In genomic region chr6:13355043-13355945, GRCh38 we compare ENCODE assay signal across 7 cellular contexts. TPM values are rescaled to one million over a fixed set of nuclear protein-coding genes. Genes with fewer than 3 reads are reported as not detected.
DNase-seq lines count a peak whose midpoint lies in the region; ATAC-seq and TF ChIP-seq lines count a peak whose summit lies in the region.

No MANE protein-coding gene starts in this region.

- H3K36me3 ChIP-seq in Peyer's patch (no peaks in the 10 kb centered on the region), tibial artery (peaks cover 0 to 5% (median 0%) of the 10 kb centered on the region in 3 donors)
- H3K36me3 ChIP-seq in naive thymus-derived CD4-positive, alpha-beta T cell (ENCODE audit: control insufficient read depth in 2 of 3, insufficient read depth in 3 of 3, low read length in 3 of 3) = no peaks in the 10 kb centered on the region

- intact Hi-C loops in naive thymus-derived CD4-positive, alpha-beta T cell (cut with micrococcal nuclease) = loop anchor here (1.0 to 5.0 kb wide), 4 partner anchors 19 to 357 kb away; partner anchors contain the start of genes GFOD1 (in 2 of the 2) and RANBP9 (in 1 of the 2)
- intact Hi-C loops in tibial artery (cut with DNase I; ENCODE audit: low total_unique reads) = no loop called here

- H3K27me3 Mint-ChIP-seq in chondrocyte (ENCODE audit: low read depth) = no peaks in the 10 kb centered on the region
- no peaks in the 10 kb centered on the region for H3K27me3 Mint-ChIP-seq in naive thymus-derived CD4-positive, alpha-beta T cell

- H3K9me3 Mint-ChIP-seq in chondrocyte (ENCODE audit: low read depth) = no peaks in the 10 kb centered on the region
- peaks cover 0 to 2% (median 0%) of the 10 kb centered on the region in 11 donors for H3K9me3 Mint-ChIP-seq in naive thymus-derived CD4-positive, alpha-beta T cell

- no peak for TF ChIP-seq POLR2A in Peyer's patch (IDR thresholded peaks at IDR 0.05)

- H3K27ac ChIP-seq in Peyer's patch = peak overlapping the region; percentile 55 to 81 (median 66)
- H3K27ac ChIP-seq in naive thymus-derived CD4-positive, alpha-beta T cell (ENCODE audit: low read depth, low read length) = peak overlapping the region; percentile 46
- H3K27ac ChIP-seq in tibial artery = no peak overlapping the region

- H3K27ac Mint-ChIP-seq in chondrocyte (ENCODE audit: unreplicated experiment) = peak overlapping the region; percentile 91
- H3K27ac Mint-ChIP-seq in naive thymus-derived CD4-positive, alpha-beta T cell = peak overlapping the region; percentile 71 to 98 (median 85)

- H3K27me3 ChIP-seq in Peyer's patch = no peaks in the 10 kb centered on the region
- H3K27me3 ChIP-seq in naive thymus-derived CD4-positive, alpha-beta T cell (ENCODE audit: control insufficient read depth in 2 of 2, insufficient read depth in 2 of 2, low read length in 2 of 2) = no peaks in the 10 kb centered on the region
- H3K27me3 ChIP-seq in tibial artery = no peaks in the 10 kb centered on the region

- no peaks in the 10 kb centered on the region for H3K9me3 ChIP-seq in Peyer's patch
- no peaks in the 10 kb centered on the region for H3K9me3 ChIP-seq in naive thymus-derived CD4-positive, alpha-beta T cell (ENCODE audit: control insufficient read depth in 2 of 3, low read length in 3 of 3)
- H3K9me3 ChIP-seq in tibial artery = no peaks in the 10 kb centered on the region

- POLR2A ChIA-PET in naive thymus-derived CD4-positive, alpha-beta T cell (lab: Charles Lee) = interaction anchor here (1.1 to 4.7 kb wide), 2 partner anchors 27 to 460 kb away, joined by 3 to 25 read pairs; partner anchors contain the start of gene TBC1D7

- TF ChIP-seq CTCF in Peyer's patch (IDR thresholded peaks at IDR 0.05) (no peak), chondrocyte (IDR thresholded peaks at IDR 0.05) (no peak), tibial artery (IDR thresholded peaks at IDR 0.05) (no peak)

- no peak overlapping the region for H3K4me3 Mint-ChIP-seq in chondrocyte (ENCODE audit: unreplicated experiment)
- peak overlapping the region; percentile 78 to 91 (median 80) for H3K4me3 Mint-ChIP-seq in naive thymus-derived CD4-positive, alpha-beta T cell

- peak; percentile 52 for ATAC-seq in GM18511 (IDR thresholded peaks at IDR 0.05; ENCODE audit: unreplicated experiment)
- ATAC-seq in HG02938 (IDR thresholded peaks at IDR 0.05; ENCODE audit: unreplicated experiment) = peak; percentile 39
- ATAC-seq in naive thymus-derived CD4-positive, alpha-beta T cell = peak; percentile 75

- CTCF ChIA-PET in naive thymus-derived CD4-positive, alpha-beta T cell (lab: Charles Lee) = interaction anchor here (0.5 to 1.3 kb wide), 5 partner anchors 18 to 1892 kb away, joined by 3 to 5 read pairs (median 4); no protein-coding TSS in a partner anchor

- H3K36me3 Mint-ChIP-seq in chondrocyte (ENCODE audit: low read depth) = no peaks in the 10 kb centered on the region
- H3K36me3 Mint-ChIP-seq in naive thymus-derived CD4-positive, alpha-beta T cell = peaks cover 0 to 7% (median 0%) of the 10 kb centered on the region in 5 donors

- H3K4me3 ChIP-seq in Peyer's patch (peak overlapping the region in 1 of 4 donors; percentile 25), tibial artery (no peak overlapping the region)
- peak overlapping the region; percentile 22 for H3K4me3 ChIP-seq in naive thymus-derived CD4-positive, alpha-beta T cell (ENCODE audit: low read length)

- H3K4me1 ChIP-seq in Peyer's patch (peaks cover 0 to 22% (median 15%) of the 10 kb centered on the region in 4 donors), tibial artery (peaks cover 0 to 21% (median 8%) of the 10 kb centered on the region in 4 donors)
- H3K4me1 ChIP-seq in naive thymus-derived CD4-positive, alpha-beta T cell (ENCODE audit: control insufficient read depth in 2 of 2, insufficient read depth in 2 of 2, low read length in 2 of 2) = peaks cover 27 to 32% of the 10 kb centered on the region in 2 donors

- DNase-seq in Peyer's patch (peak in 1 of 3 donors; percentile 38), chondrocyte (ENCODE audit: low spot score) (no peak), nucleus accumbens (lab: John Stamatoyannopoulos, UW) (no peak), tibial artery (no peak)
- DNase-seq in naive thymus-derived CD4-positive, alpha-beta T cell = peak in 8 of 9 donors; percentile 10 to 42 (median 30)

- H3K4me1 Mint-ChIP-seq in chondrocyte (ENCODE audit: low read depth) = peaks cover 33% of the 10 kb centered on the region
- peaks cover 33 to 56% (median 46%) of the 10 kb centered on the region in 7 donors for H3K4me1 Mint-ChIP-seq in naive thymus-derived CD4-positive, alpha-beta T cell

RNA-seq across cellular contexts. Expression of gene TBC1D7, which starts 27.0 kb away (rescaled TPM):
- total RNA-seq in Peyer's patch (10 to 100 TPM; 13.3 to 18.6 (median 16.9) TPM), chondrocyte (19.4 to 21.7 TPM (median 19.8 TPM) in 3 replicates)
- total RNA-seq in naive thymus-derived CD4-positive, alpha-beta T cell = 10 to 100 TPM; 14.8 to 34.6 (median 17.0) TPM
- 10 to 100 TPM; 11.7 to 14.8 TPM for polyA plus RNA-seq in naive thymus-derived CD4-positive, alpha-beta T cell

Comparison
In these comparisons a context has a peak if more than half of its experiments do, and no peak if none do; other contexts are left out.
1. DNase-seq: peak in naive thymus-derived CD4-positive, alpha-beta T cell (8 of 9); none in chondrocyte (single experiment), nucleus accumbens (0 of 56) and tibial artery (0 of 2).
2. H3K27ac ChIP-seq: peak in Peyer's patch (4 of 4) and naive thymus-derived CD4-positive, alpha-beta T cell (single experiment); none in tibial artery (0 of 2).
3. Peak in every context shown above with its lines, with median percentiles within 50 percentile points of each other: ATAC-seq.